In genomic region chr19:31674503-31675186, GRCh38 we compare ENCODE assay signal across 19 cellular contexts.
A peak's percentile ranks its signal among the peaks of the same experiment; 100 is the strongest.
DNase-seq lines count a peak whose midpoint lies in the region; ATAC-seq and TF ChIP-seq lines count a peak whose summit lies in the region.
"Had no signal": no experiment of that assay in that cellular context is flagged by ENCODE, and none has a peak within 500 bp of the region (broad histone marks: within the 10 kb centered on the region; RNA-seq: fewer than 3 reads in every experiment).

No MANE protein-coding gene starts in this region.

- H3K36me3 ChIP-seq in kidney epithelial cell (ENCODE audit: control insufficient read depth, insufficient read depth, low read length): no peaks in the 10 kb centered on the region
- H3K36me3 ChIP-seq: right atrium auricular region had no signal

- H3K4me3 ChIP-seq in astrocyte of the cerebellum (ENCODE audit: low read depth, low read length) (no peak overlapping the region), kidney epithelial cell (ENCODE audit: low read depth, low read length) (no peak overlapping the region)
- H3K4me3 ChIP-seq: mucosa of descending colon, right atrium auricular region had no signal

- DNase-seq in AG08395 (ENCODE audit: low spot score) (peak; percentile 45), LHCN-M2 (ENCODE audit: low read depth) (peak; percentile 87), astrocyte of the cerebellum (ENCODE audit: low read depth) (peak; percentile 72), kidney epithelial cell (ENCODE audit: low read depth) (peak; percentile 25), SK-N-DZ (ENCODE audit: low spot score) (no peak), DMS153 (lab: John Stamatoyannopoulos, UW) (no peak), iPS-NIHi11 (ENCODE audit: low spot score) (no peak)
- DNase-seq: CD4-positive, CD25-positive, alpha-beta regulatory T cell; DND-41; effector CD8-positive, alpha-beta T cell; H7; mucosa of descending colon; NCI-H1092; NCI-H2081; NCI-H510A; stimulated activated naive CD4-positive, alpha-beta T cell treated with Interleukin-2 at 50 U/mL for 16 hours; T-helper 9 cell had no signal

- H3K27me3 ChIP-seq in kidney epithelial cell (ENCODE audit: control insufficient read depth, insufficient read depth, low read length): no peaks in the 10 kb centered on the region
- H3K27me3 ChIP-seq: right atrium auricular region had no signal

- no peak for ATAC-seq in HG03196 (IDR thresholded peaks at IDR 0.05; ENCODE audit: unreplicated experiment)
- ATAC-seq: mucosa of descending colon had no signal

- TF ChIP-seq CTCF in astrocyte of the cerebellum (IDR thresholded peaks at IDR 0.05; ENCODE audit: low read depth, low read length, missing control alignments): no peak
- TF ChIP-seq CTCF in kidney epithelial cell (IDR thresholded peaks at IDR 0.05; ENCODE audit: insufficient read depth, low read length, poor library complexity, severe bottlenecking): no peak

- in situ Hi-C loops in astrocyte of the cerebellum (cut with HindIII; ENCODE audit: low sequenced_read_pairs): no loop called here

Comparison
In these comparisons a context has a peak if more than half of its experiments do, and no peak if none do; other contexts are left out.
1. DNase-seq: peak in AG08395 (single experiment), LHCN-M2 (single experiment), astrocyte of the cerebellum (single experiment) and kidney epithelial cell (single experiment); none in SK-N-DZ (single experiment), DMS153 (single experiment) and iPS-NIHi11 (single experiment).